ENCODE assay signal across 14 cellular contexts in the genomic region with DNA sequence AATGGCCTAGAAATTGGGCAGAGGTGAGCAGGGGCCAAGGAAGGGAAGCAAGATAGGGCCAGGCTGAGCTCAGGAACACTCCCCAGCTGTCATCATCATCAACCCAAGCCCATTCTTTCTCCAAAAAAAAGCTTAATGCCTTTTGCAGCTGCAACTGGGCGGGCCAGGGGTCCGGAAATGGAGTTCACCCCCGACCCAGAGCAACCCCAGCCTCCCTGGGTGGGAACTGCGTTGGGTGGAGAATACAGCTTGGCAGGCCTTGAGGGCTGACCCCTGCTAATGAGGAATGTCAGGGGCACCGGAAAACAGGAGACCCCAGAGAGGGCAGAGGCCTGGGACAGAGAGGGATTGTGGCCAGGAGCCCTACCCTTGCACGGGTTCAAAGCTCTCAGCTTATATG.
DNase-seq lines count a peak whose midpoint lies in the region; ATAC-seq and TF ChIP-seq lines count a peak whose summit lies in the region.
"Had no signal": no experiment of that assay in that cellular context is flagged by ENCODE, and none has a peak within 500 bp of the region (broad histone marks: within the 10 kb centered on the region; RNA-seq: fewer than 3 reads in every experiment).

No MANE protein-coding gene starts in this region.

- 48 to 67% (median 59%) methylated on average over 2 to 6 of the region's 6 CpGs for WGBS in spleen, 5 donors

- no peaks in the 10 kb centered on the region for H3K27me3 ChIP-seq in Peyer's patch
- H3K27me3 ChIP-seq in cardiac muscle cell: no peaks in the 10 kb centered on the region
- H3K27me3 ChIP-seq in muscle layer of duodenum (ENCODE audit: low read depth, low read length): no peaks in the 10 kb centered on the region
- H3K27me3 ChIP-seq in spleen (replicated peaks in 1 of 7): peaks cover 0 to 21% (median 0%) of the 10 kb centered on the region in 7 donors
- no peaks in the 10 kb centered on the region for H3K27me3 ChIP-seq in HAP-1 (ENCODE audit: low read depth)

- TF ChIP-seq CTCF in Peyer's patch (IDR thresholded peaks at IDR 0.05): no peak
- no peak for TF ChIP-seq CTCF in cardiac muscle cell (IDR thresholded peaks at IDR 0.05; ENCODE audit: low read depth, low read length)
- TF ChIP-seq CTCF in spleen (IDR thresholded peaks at IDR 0.05 in 8 of 11, conservative IDR thresholded peaks at IDR 0.05 in 3 of 11): no peak

- H3K36me3 ChIP-seq in Peyer's patch (no peaks in the 10 kb centered on the region), cardiac muscle cell (no peaks in the 10 kb centered on the region), muscle layer of duodenum (ENCODE audit: control insufficient read depth in 1 of 2, insufficient read depth in 2 of 2, low read length in 2 of 2) (peaks cover 0 to 3% of the 10 kb centered on the region in 2 donors), spleen (no peaks in the 10 kb centered on the region), HAP-1 (replicated peaks) (no peaks in the 10 kb centered on the region)

- no peaks in the 10 kb centered on the region for H3K9me3 ChIP-seq in Peyer's patch
- no peaks in the 10 kb centered on the region for H3K9me3 ChIP-seq in cardiac muscle cell (ENCODE audit: low read depth)
- no peaks in the 10 kb centered on the region for H3K9me3 ChIP-seq in muscle layer of duodenum (ENCODE audit: control insufficient read depth in 1 of 2, low read length in 2 of 2)
- H3K9me3 ChIP-seq in spleen: no peaks in the 10 kb centered on the region
- no peaks in the 10 kb centered on the region for H3K9me3 ChIP-seq in HAP-1

- H3K27ac ChIP-seq in Peyer's patch: peak overlapping the region in 3 of 4 donors; percentile 64 to 92 (median 84)
- H3K27ac ChIP-seq in cardiac muscle cell: peak overlapping the region; percentile 53
- H3K27ac ChIP-seq in muscle layer of duodenum (ENCODE audit: low read length): peak overlapping the region; percentile 97
- H3K27ac ChIP-seq in spleen: peak overlapping the region; percentile 55 to 86 (median 80)

- ATAC-seq in HG03175 (IDR thresholded peaks at IDR 0.05; ENCODE audit: unreplicated experiment): no peak
- no peak for ATAC-seq in GM18502 (IDR thresholded peaks at IDR 0.05; ENCODE audit: poor library complexity, unreplicated experiment)
- ATAC-seq: activated naive CD4-positive, alpha-beta T cell treated with anti-CD3 and anti-CD28 coated beads, Interleukin-2, amount 50 U/mL, for 72 hours; HCT116; natural killer cell had no signal

- in situ Hi-C loops in HAP-1 (cut with MboI; ENCODE audit: low sequenced_read_pairs) (no loop called here), KBM-7 (cut with MboI; ENCODE audit: low pct_unique_long_range_greater_than_20kb, low sequenced_read_pairs) (no loop called here)

- H3K4me3 ChIP-seq in Peyer's patch: peak overlapping the region in 1 of 4 donors; percentile 67
- no peak overlapping the region for H3K4me3 ChIP-seq in cardiac muscle cell
- H3K4me3 ChIP-seq in muscle layer of duodenum (ENCODE audit: low read depth in 1 of 2, low read length in 2 of 2): peak overlapping the region; percentile 50 to 83
- H3K4me3 ChIP-seq in spleen: peak overlapping the region in 6 of 8 donors; percentile 53 to 83 (median 64)
- no peak overlapping the region for H3K4me3 ChIP-seq in HAP-1

- peaks cover 0 to 62% (median 0%) of the 10 kb centered on the region in 4 donors for H3K4me1 ChIP-seq in Peyer's patch
- H3K4me1 ChIP-seq in cardiac muscle cell (ENCODE audit: low read depth): peaks cover 51% of the 10 kb centered on the region
- peaks cover 46 to 88% of the 10 kb centered on the region in 2 donors for H3K4me1 ChIP-seq in muscle layer of duodenum (ENCODE audit: control insufficient read depth in 1 of 2, insufficient read depth in 2 of 2, low read length in 2 of 2)
- H3K4me1 ChIP-seq in spleen: peaks cover 29 to 93% (median 59%) of the 10 kb centered on the region in 6 donors
- no peaks in the 10 kb centered on the region for H3K4me1 ChIP-seq in HAP-1

- DNase-seq in Peyer's patch (no peak), cardiac muscle cell (ENCODE audit: low read depth in 1 of 2, low spot score in 1 of 2) (no peak), spleen (no peak), HAP-1 (ENCODE audit: low spot score in 2 of 2) (no peak), KBM-7 (no peak)
- DNase-seq: activated CD8-positive, alpha-beta memory T cell treated with anti-CD3 and anti-CD28 coated beads, Interleukin-2, amount 50 U/mL, for 4 hours; AML-193; cerebellar nuclear complex; natural killer cell had no signal

- intact Hi-C loops in spleen (cut with DNase I; ENCODE audit: low total_unique reads): no loop called here

- no peak for TF ChIP-seq POLR2A in Peyer's patch (IDR thresholded peaks at IDR 0.05)
- no peak for TF ChIP-seq POLR2A in spleen (IDR thresholded peaks at IDR 0.05)

Comparison
In these comparisons a context has a peak if more than half of its experiments do, and no peak if none do; other contexts are left out.
1. H3K4me3 ChIP-seq: peak in muscle layer of duodenum (2 of 2) and spleen (6 of 8); none in cardiac muscle cell (single experiment) and HAP-1 (single experiment).
2. Peak in every context shown above with its lines, with median percentiles within 50 percentile points of each other: H3K27ac ChIP-seq.